ENCODE assay signal across 8 cellular contexts in genomic region chr6:30325150-30325872, GRCh38. TPM values are rescaled to one million over a fixed set of nuclear protein-coding genes. Genes with fewer than 3 reads are reported as not detected.
DNase-seq lines count a peak whose midpoint lies in the region; ATAC-seq and TF ChIP-seq lines count a peak whose summit lies in the region.

No MANE protein-coding gene starts in this region.

- H3K9me3 Mint-ChIP-seq in CD4-positive, CD25-positive, alpha-beta regulatory T cell: no peaks in the 10 kb centered on the region

- H3K4me1 ChIP-seq in CD4-positive, CD25-positive, alpha-beta regulatory T cell (ENCODE audit: control insufficient read depth, insufficient read depth, low read length, poor library complexity, severe bottlenecking): peaks cover 47% of the 10 kb centered on the region
- H3K4me1 ChIP-seq in fibroblast of lung (ENCODE audit: control insufficient read depth, extremely low read depth, insufficient read depth, low read length) (peaks cover 2% of the 10 kb centered on the region), osteoblast (ENCODE audit: insufficient read depth, low read length) (peaks cover 43% of the 10 kb centered on the region)

- peak overlapping the region; percentile 99 for H3K9ac ChIP-seq in fibroblast of lung (ENCODE audit: insufficient read depth, low read length)

- H3K79me2 ChIP-seq in fibroblast of lung (ENCODE audit: control insufficient read depth, insufficient read depth, low read length): peaks cover 54% of the 10 kb centered on the region
- peaks cover 69% of the 10 kb centered on the region for H3K79me2 ChIP-seq in osteoblast (ENCODE audit: insufficient read depth, low read length)

- peaks cover 11% of the 10 kb centered on the region for H3K27me3 Mint-ChIP-seq in CD4-positive, CD25-positive, alpha-beta regulatory T cell

- peaks cover 21% of the 10 kb centered on the region for H3K36me3 Mint-ChIP-seq in CD4-positive, CD25-positive, alpha-beta regulatory T cell

- peak overlapping the region; percentile 90 for H3K4me3 ChIP-seq in CD4-positive, CD25-positive, alpha-beta regulatory T cell (ENCODE audit: low read depth, low read length)
- peak overlapping the region; percentile 94 to 99 (median 98) for H3K4me3 ChIP-seq in fibroblast of lung (replicated peaks in 1 of 4; ENCODE audit: control extremely low read depth in 1 of 4, insufficient read depth in 1 of 4, low read depth in 3 of 4, low read length in 4 of 4)
- H3K4me3 ChIP-seq in osteoblast (ENCODE audit: insufficient read depth, low read length): peak overlapping the region; percentile 99

- H3K4me3 Mint-ChIP-seq in CD4-positive, CD25-positive, alpha-beta regulatory T cell: peak overlapping the region; percentile 91 to 98 (median 96)

- peak; percentile 61 to 63 for ATAC-seq in CD4-positive, CD25-positive, alpha-beta regulatory T cell (ENCODE audit: low read depth in 2 of 2)
- ATAC-seq in GM21723 (IDR thresholded peaks at IDR 0.05; ENCODE audit: unreplicated experiment) (peak; percentile 43), HG03045 (IDR thresholded peaks at IDR 0.05; ENCODE audit: unreplicated experiment) (no peak)

- peak overlapping the region; percentile 96 for H3K4me2 ChIP-seq in fibroblast of lung (ENCODE audit: extremely low read depth, insufficient read depth, low read length)
- H3K4me2 ChIP-seq in osteoblast (ENCODE audit: insufficient read depth, low read length): peak overlapping the region; percentile 100

- H4K20me1 ChIP-seq in fibroblast of lung (ENCODE audit: control insufficient read depth, extremely low read depth, insufficient read depth, low read length) (peaks cover 1% of the 10 kb centered on the region), osteoblast (ENCODE audit: insufficient read depth, low read length) (peaks cover 31% of the 10 kb centered on the region)

- no peaks in the 10 kb centered on the region for H3K27me3 ChIP-seq in CD4-positive, CD25-positive, alpha-beta regulatory T cell (ENCODE audit: control insufficient read depth, insufficient read depth, low read length)
- H3K27me3 ChIP-seq in fibroblast of lung (ENCODE audit: control insufficient read depth, insufficient read depth, low read length) (no peaks in the 10 kb centered on the region), osteoblast (ENCODE audit: insufficient read depth, low read length) (no peaks in the 10 kb centered on the region)

- H3K27ac Mint-ChIP-seq in CD4-positive, CD25-positive, alpha-beta regulatory T cell: peak overlapping the region; percentile 99 to 100 (median 99)

- H2AFZ ChIP-seq in fibroblast of lung (ENCODE audit: low read length) (no peak overlapping the region), osteoblast (ENCODE audit: low read length) (peak overlapping the region; percentile 90)

- no peaks in the 10 kb centered on the region for H3K9me3 ChIP-seq in CD4-positive, CD25-positive, alpha-beta regulatory T cell (ENCODE audit: control insufficient read depth in 2 of 2, low read length in 2 of 2)
- H3K9me3 ChIP-seq in fibroblast of lung (ENCODE audit: control insufficient read depth, insufficient read depth, low read depth, low read length) (no peaks in the 10 kb centered on the region), osteoblast (ENCODE audit: low read depth, low read length) (no peaks in the 10 kb centered on the region)

- TF ChIP-seq CTCF in fibroblast of lung (conservative IDR thresholded peaks at IDR 0.05 in 1 of 2, IDR thresholded peaks at IDR 0.05 in 1 of 2; ENCODE audit: low read depth in 1 of 2, low read length in 2 of 2) (no peak), osteoblast (IDR thresholded peaks at IDR 0.05; ENCODE audit: extremely low read depth, low read depth, low read length) (no peak)

- H3K36me3 ChIP-seq in CD4-positive, CD25-positive, alpha-beta regulatory T cell (ENCODE audit: control insufficient read depth, insufficient read depth, low read length): peaks cover 16% of the 10 kb centered on the region
- H3K36me3 ChIP-seq in fibroblast of lung (ENCODE audit: control insufficient read depth, insufficient read depth, low read length): peaks cover 6% of the 10 kb centered on the region
- peaks cover 13% of the 10 kb centered on the region for H3K36me3 ChIP-seq in osteoblast (ENCODE audit: insufficient read depth, low read length)

- peaks cover 24 to 77% (median 57%) of the 10 kb centered on the region in 4 donors for H3K4me1 Mint-ChIP-seq in CD4-positive, CD25-positive, alpha-beta regulatory T cell

- peak overlapping the region; percentile 99 for H3K27ac ChIP-seq in CD4-positive, CD25-positive, alpha-beta regulatory T cell (ENCODE audit: insufficient read depth, low read length, poor library complexity, severe bottlenecking)
- H3K27ac ChIP-seq in fibroblast of lung (ENCODE audit: insufficient read depth, low read length): peak overlapping the region; percentile 99
- H3K27ac ChIP-seq in osteoblast (ENCODE audit: low read depth, low read length): peak overlapping the region; percentile 98

- peak; percentile 70 to 86 (median 78) for DNase-seq in CD4-positive, CD25-positive, alpha-beta regulatory T cell
- DNase-seq in NCI-H226 (peak; percentile 64), activated T-cell treated with anti-CD3 and anti-CD28 coated beads for 48 hours (ENCODE audit: low read depth) (peak; percentile 78), fibroblast of lung (ENCODE audit: low read depth in 2 of 2) (peak; percentile 41 to 62), osteoblast (ENCODE audit: insufficient read length, low spot score, missing footprints) (peak; percentile 97), hippocampal formation (lab: John Stamatoyannopoulos, UW) (no peak)

RNA-seq across cellular contexts. Expression of gene TRIM39, which starts 1.4 kb away (rescaled TPM):
- total RNA-seq in CD4-positive, CD25-positive, alpha-beta regulatory T cell: 39.2 TPM
- 10 to 100 TPM in 2 of 4 donors, 1 to 10 TPM in 2; 5.2 to 14.9 (median 10.6) TPM for polyA plus RNA-seq in CD4-positive, CD25-positive, alpha-beta regulatory T cell
- 10.3 and 11.9 TPM in 2 replicates for total RNA-seq in fibroblast of lung
- 6.7 and 7.8 TPM in 2 replicates for polyA plus RNA-seq in fibroblast of lung
- 6.9 and 7.0 TPM in 2 replicates for polyA plus RNA-seq in fibroblast of lung (2012)
- 6.2 and 16.1 TPM in 2 replicates for polyA minus RNA-seq in fibroblast of lung (ENCODE audit: low replicate concordance)
- 12.1 and 14.5 TPM in 2 replicates for total RNA-seq in osteoblast

RNA-seq across cellular contexts. Expression of gene RPP21, which starts 19.6 kb away (rescaled TPM):
- 38.7 TPM for total RNA-seq in CD4-positive, CD25-positive, alpha-beta regulatory T cell
- 100 to 1,000 TPM in 2 of 4 donors, 10 to 100 TPM in 2; 86.0 to 122 (median 100) TPM for polyA plus RNA-seq in CD4-positive, CD25-positive, alpha-beta regulatory T cell
- total RNA-seq in fibroblast of lung (30.2 and 34.7 TPM in 2 replicates), osteoblast (23.9 and 24.6 TPM in 2 replicates)
- polyA plus RNA-seq in fibroblast of lung: 16.7 and 20.5 TPM in 2 replicates
- polyA plus RNA-seq in fibroblast of lung (2012): 39.8 and 49.5 TPM in 2 replicates
- polyA minus RNA-seq in fibroblast of lung (ENCODE audit: low replicate concordance): 6.2 and 19.2 TPM in 2 replicates

Comparison
In these comparisons a context has a peak if more than half of its experiments do, and no peak if none do; other contexts are left out.
1. DNase-seq: peak in CD4-positive, CD25-positive, alpha-beta regulatory T cell (3 of 3), NCI-H226 (single experiment), activated T-cell treated with anti-CD3 and anti-CD28 coated beads for 48 hours (single experiment), fibroblast of lung (2 of 2) and osteoblast (single experiment); none in hippocampal formation (0 of 2).
2. Peak in every context shown above with its lines, with median percentiles within 50 percentile points of each other: H3K27ac ChIP-seq and H3K4me3 ChIP-seq.